In genomic region chr9:33765411-33765810, GRCh38 we compare ENCODE assay signal across 20 cellular contexts. TPM values are rescaled to one million over a fixed set of nuclear protein-coding genes. Genes with fewer than 3 reads are reported as not detected.
DNase-seq lines count a peak whose midpoint lies in the region; ATAC-seq, FAIRE-seq and TF ChIP-seq lines count a peak whose summit lies in the region.
"Had no signal": no experiment of that assay in that cellular context is flagged by ENCODE, and none has a peak within 500 bp of the region (broad histone marks: within the 10 kb centered on the region; RNA-seq: fewer than 3 reads in every experiment).

No MANE protein-coding gene starts in this region.

- no peak for FAIRE-seq in bronchial epithelial cell (lab: Jason Lieb, UNC)
- peak; percentile 91 for FAIRE-seq in keratinocyte (lab: Jason Lieb, UNC)
- FAIRE-seq: GM12892 had no signal

- H3K4me1 Mint-ChIP-seq in activated CD8-positive, alpha-beta memory T cell treated with anti-CD3 and anti-CD28 coated beads, Interleukin-2, amount 10 ng/mL, durations not matched to agents 7 days and 5 days, result peaks cover 4% of the 10 kb centered on the region

- no peak overlapping the region for H2AFZ ChIP-seq in keratinocyte (ENCODE audit: control insufficient read depth, low read length)

- DNase-seq in EH (ENCODE audit: low read depth) (peak; percentile 73), NCI-H226 (peak; percentile 44), bronchial epithelial cell (ENCODE audit: low read depth) (peak; percentile 94), keratinocyte (ENCODE audit: low read depth, low spot score) (no peak), head of caudate nucleus (no peak), nucleus accumbens (lab: John Stamatoyannopoulos, UW) (no peak)
- DNase-seq in activated CD8-positive, alpha-beta memory T cell treated with anti-CD3 and anti-CD28 coated beads, Interleukin-2, amount 10 ng/mL, durations not matched to agents 7 days and 5 days, result no peak
- DNase-seq: activated CD4-positive, alpha-beta T cell treated with anti-CD3 and anti-CD28 coated beads, Interleukin-2, amount 50 U/mL, for 1 hour; DND-41; effector memory CD4-positive, alpha-beta T cell; hippocampal formation; NCI-H2107; NCI-H82; SIG-M5; thyroid gland had no signal

- CTCF ChIA-PET in activated CD8-positive, alpha-beta memory T cell treated with anti-CD3 and anti-CD28 coated beads, Interleukin-2, amount 10 ng/mL, durations not matched to agents 7 days and 5 days (lab: Charles Lee), result no interaction called here

- intact Hi-C loops in head of caudate nucleus (cut with DNase I), result no loop called here

- no peaks in the 10 kb centered on the region for H3K9me3 Mint-ChIP-seq in activated CD8-positive, alpha-beta memory T cell treated with anti-CD3 and anti-CD28 coated beads, Interleukin-2, amount 10 ng/mL, durations not matched to agents 7 days and 5 days (ENCODE audit: low read depth)
- H3K9me3 Mint-ChIP-seq: activated T-helper 2 cell treated with anti-CD3 and anti-CD28 coated beads, Interferon-gamma antibody, Interleukin-2, Interleukin-4, amounts not matched to agents 10 μg/mL and 5 μg/mL and 100 μg/mL, durations not matched to agents 14 hours and 24 hours and 36 hours had no signal

- H3K27me3 Mint-ChIP-seq in activated CD8-positive, alpha-beta memory T cell treated with anti-CD3 and anti-CD28 coated beads, Interleukin-2, amount 10 ng/mL, durations not matched to agents 7 days and 5 days, result no peaks in the 10 kb centered on the region

- H3K27me3 ChIP-seq in bronchial epithelial cell (ENCODE audit: control insufficient read depth, insufficient read depth, low read length) (no peaks in the 10 kb centered on the region), keratinocyte (ENCODE audit: control insufficient read depth, extremely low read depth, insufficient read depth, low read length) (no peaks in the 10 kb centered on the region)
- H3K27me3 ChIP-seq: thyroid gland had no signal

- H3K4me1 ChIP-seq in keratinocyte (ENCODE audit: control insufficient read depth, extremely low read depth, insufficient read depth, low read length), result peaks cover 48% of the 10 kb centered on the region
- H3K4me1 ChIP-seq: thyroid gland had no signal

- H3K9ac ChIP-seq in keratinocyte (ENCODE audit: control insufficient read depth, extremely low read depth, insufficient read depth, low read length), result no peak overlapping the region

- H3K9me3 ChIP-seq in keratinocyte (ENCODE audit: control insufficient read depth, low read depth, low read length), result no peaks in the 10 kb centered on the region
- H3K9me3 ChIP-seq: thyroid gland had no signal

- H3K4me3 ChIP-seq in bronchial epithelial cell (ENCODE audit: low read depth, low read length), result no peak overlapping the region
- H3K4me3 ChIP-seq in keratinocyte (ENCODE audit: control insufficient read depth in 2 of 3, extremely low read depth in 1 of 3, insufficient read depth in 2 of 3, low read depth in 1 of 3, low read length in 3 of 3), result no peak overlapping the region
- H3K4me3 ChIP-seq: thyroid gland had no signal

- peak overlapping the region; percentile 60 for H3K4me2 ChIP-seq in keratinocyte (ENCODE audit: control insufficient read depth, extremely low read depth, insufficient read depth, low read depth, low read length)

- H3K79me2 ChIP-seq in keratinocyte (ENCODE audit: control insufficient read depth, insufficient read depth, low read length), result peaks cover 8% of the 10 kb centered on the region

- H3K9me1 ChIP-seq in keratinocyte (ENCODE audit: control insufficient read depth, extremely low read depth, insufficient read depth, low read length), result no peaks in the 10 kb centered on the region

- H3K4me3 Mint-ChIP-seq in activated CD8-positive, alpha-beta memory T cell treated with anti-CD3 and anti-CD28 coated beads, Interleukin-2, amount 10 ng/mL, durations not matched to agents 7 days and 5 days, result no peak overlapping the region

- dilution Hi-C loops in keratinocyte (cut with MboI; ENCODE audit: extremely low pct_ligation_motif_present, low sequenced_read_pairs), result no loop called here

- TF ChIP-seq CTCF in bronchial epithelial cell (IDR thresholded peaks at IDR 0.05; ENCODE audit: insufficient read depth, low read length, severe bottlenecking) (no peak), keratinocyte (optimal IDR thresholded peaks at IDR 0.05 in 1 of 3, IDR thresholded peaks at IDR 0.05 in 1 of 3, conservative IDR thresholded peaks at IDR 0.05 in 1 of 3; ENCODE audit: extremely low read depth in 1 of 3, insufficient read depth in 2 of 3, low read length in 3 of 3) (no peak)

- H3K36me3 ChIP-seq in bronchial epithelial cell (ENCODE audit: control insufficient read depth, insufficient read depth, low read length) (no peaks in the 10 kb centered on the region), keratinocyte (ENCODE audit: control insufficient read depth in 2 of 2, extremely low read depth in 1 of 2, insufficient read depth in 2 of 2, low read length in 2 of 2) (no peaks in the 10 kb centered on the region)
- H3K36me3 ChIP-seq: thyroid gland had no signal

- H3K27ac ChIP-seq in keratinocyte (ENCODE audit: control insufficient read depth, insufficient read depth, low read length), result peak overlapping the region; percentile 78
- H3K27ac ChIP-seq: thyroid gland had no signal

- no peak for ATAC-seq in HG02870 (IDR thresholded peaks at IDR 0.05; ENCODE audit: unreplicated experiment)
- no peak for ATAC-seq in activated CD8-positive, alpha-beta memory T cell treated with anti-CD3 and anti-CD28 coated beads, Interleukin-2, amount 10 ng/mL, durations not matched to agents 7 days and 5 days
- ATAC-seq: left lobe of liver had no signal

- H3K27ac Mint-ChIP-seq in activated CD8-positive, alpha-beta memory T cell treated with anti-CD3 and anti-CD28 coated beads, Interleukin-2, amount 10 ng/mL, durations not matched to agents 7 days and 5 days, result no peak overlapping the region
- H3K27ac Mint-ChIP-seq: activated T-helper 2 cell treated with anti-CD3 and anti-CD28 coated beads, Interferon-gamma antibody, Interleukin-2, Interleukin-4, amounts not matched to agents 10 μg/mL and 5 μg/mL and 100 μg/mL, durations not matched to agents 14 hours and 24 hours and 36 hours had no signal

- H3K36me3 Mint-ChIP-seq in activated CD8-positive, alpha-beta memory T cell treated with anti-CD3 and anti-CD28 coated beads, Interleukin-2, amount 10 ng/mL, durations not matched to agents 7 days and 5 days, result no peaks in the 10 kb centered on the region

- H4K20me1 ChIP-seq in keratinocyte (ENCODE audit: control insufficient read depth, extremely low read depth, insufficient read depth, low read length), result no peaks in the 10 kb centered on the region

RNA-seq across cellular contexts. Expression of gene PRSS3, which starts 29.9 kb away (rescaled TPM):
- total RNA-seq in bronchial epithelial cell, result 69.6 and 95.6 TPM in 2 replicates
- polyA plus RNA-seq in keratinocyte, result 5.9 to 34.6 TPM (median 9.1 TPM) in 3 replicates
- 39.8 TPM for polyA plus RNA-seq in keratinocyte (2011; ENCODE audit: low read depth)
- 9.5 and 14.0 TPM in 2 replicates for polyA plus RNA-seq in keratinocyte (2011; cell fraction: cytosol; rRNA removed)
- 4.1 and 4.2 TPM in 2 replicates for polyA plus RNA-seq in keratinocyte (2011; cell fraction: nucleus; rRNA removed)
- 60.7 and 196 TPM in 2 replicates for polyA plus RNA-seq in keratinocyte (2012; ENCODE audit: low replicate concordance)
- polyA minus RNA-seq in keratinocyte, result 6.1 to 31.9 TPM (median 9.3 TPM) in 3 replicates
- polyA minus RNA-seq in keratinocyte (2011; cell fraction: cytosol; rRNA and poly(A)+ RNA removed), result 5.6 TPM
- polyA minus RNA-seq in keratinocyte (2011; cell fraction: nucleus; rRNA and poly(A)+ RNA removed), result 0.74 and 1.5 TPM in 2 replicates
- total RNA-seq in activated CD8-positive, alpha-beta memory T cell treated with anti-CD3 and anti-CD28 coated beads, Interleukin-2, amount 10 ng/mL, durations not matched to agents 7 days and 5 days, result not detected
- total RNA-seq: activated T-helper 2 cell treated with anti-CD3 and anti-CD28 coated beads, Interferon-gamma antibody, Interleukin-2, Interleukin-4, amounts not matched to agents 10 μg/mL and 5 μg/mL and 100 μg/mL, durations not matched to agents 14 hours and 24 hours and 36 hours; myocyte; thyroid gland had no signal

RNA-seq across cellular contexts. Expression of gene UBE2R2, which starts 51.5 kb away (rescaled TPM):
- total RNA-seq in bronchial epithelial cell, result 14.0 and 17.0 TPM in 2 replicates
- polyA plus RNA-seq in keratinocyte, result 11.5 to 39.7 TPM (median 20.5 TPM) in 3 replicates
- polyA plus RNA-seq in keratinocyte (2011; ENCODE audit: low read depth), result 36.0 TPM
- polyA plus RNA-seq in keratinocyte (2011; cell fraction: cytosol; rRNA removed), result 26.4 and 39.9 TPM in 2 replicates
- 24.6 and 28.7 TPM in 2 replicates for polyA plus RNA-seq in keratinocyte (2011; cell fraction: nucleus; rRNA removed)
- polyA plus RNA-seq in keratinocyte (2012; ENCODE audit: low replicate concordance), result 35.9 and 60.3 TPM in 2 replicates
- polyA minus RNA-seq in keratinocyte, result 15.0 to 24.3 TPM (median 18.9 TPM) in 3 replicates
- 18.6 TPM for polyA minus RNA-seq in keratinocyte (2011; cell fraction: cytosol; rRNA and poly(A)+ RNA removed)
- polyA minus RNA-seq in keratinocyte (2011; cell fraction: nucleus; rRNA and poly(A)+ RNA removed), result 12.5 and 23.7 TPM in 2 replicates
- 10 to 100 TPM; 30.8 to 31.0 TPM for total RNA-seq in activated CD8-positive, alpha-beta memory T cell treated with anti-CD3 and anti-CD28 coated beads, Interleukin-2, amount 10 ng/mL, durations not matched to agents 7 days and 5 days

Comparison
In these comparisons a context has a peak if more than half of its experiments do, and no peak if none do; other contexts are left out.
1. DNase-seq: peak in EH (single experiment), NCI-H226 (single experiment) and bronchial epithelial cell (single experiment); none in keratinocyte (single experiment), head of caudate nucleus (0 of 42), activated CD8-positive, alpha-beta memory T cell treated with anti-CD3 and anti-CD28 coated beads, Interleukin-2, amount 10 ng/mL, durations not matched to agents 7 days and 5 days (single experiment) and nucleus accumbens (0 of 56).
2. RNA of gene PRSS3, which starts 29.9 kb away (total RNA-seq): 69.6 to 95.6 TPM in bronchial epithelial cell; not detected in activated CD8-positive, alpha-beta memory T cell treated with anti-CD3 and anti-CD28 coated beads, Interleukin-2, amount 10 ng/mL, durations not matched to agents 7 days and 5 days; every median in the first group is over 10 times any median in the second.